ENCODE assay signal across 8 cellular contexts in the genomic region with DNA sequence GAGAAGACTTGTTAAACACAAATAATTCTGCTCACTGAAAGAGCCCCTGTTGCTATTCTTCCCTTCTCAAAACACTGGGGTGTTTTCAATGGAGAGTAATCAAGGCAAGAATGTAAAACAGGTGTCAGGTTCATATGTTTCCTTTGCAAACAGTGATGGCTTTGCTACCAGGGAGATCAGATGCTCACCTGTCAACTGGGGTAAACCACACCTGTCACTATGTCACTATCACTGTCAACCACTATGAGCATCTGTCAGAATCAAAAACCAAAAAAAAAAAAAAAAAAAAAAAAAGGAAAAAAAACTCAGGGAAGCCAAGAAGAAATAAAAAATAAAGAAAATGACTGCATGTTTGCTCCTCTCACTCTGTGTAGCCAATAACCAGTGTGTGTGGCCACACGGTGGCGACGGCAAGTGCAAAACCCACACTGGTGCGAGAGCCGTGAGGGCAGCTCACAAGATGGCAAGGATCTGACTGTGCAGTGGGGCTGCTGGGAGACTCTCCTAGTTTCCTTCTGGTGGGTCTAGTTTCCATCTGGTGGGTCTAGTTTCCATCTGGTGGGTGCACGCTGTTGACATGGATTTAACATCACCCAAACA. TPM values are rescaled to one million over a fixed set of nuclear protein-coding genes. Genes with fewer than 3 reads are reported as not detected.
DNase-seq lines count a peak whose midpoint lies in the region; ATAC-seq and TF ChIP-seq lines count a peak whose summit lies in the region.

No MANE protein-coding gene starts in this region.

- no peaks in the 10 kb centered on the region for H3K27me3 Mint-ChIP-seq in chondrocyte (ENCODE audit: low read depth)
- no peaks in the 10 kb centered on the region for H3K27me3 Mint-ChIP-seq in naive thymus-derived CD8-positive, alpha-beta T cell

- DNase-seq in AG09319 (ENCODE audit: extremely low read depth, low read depth) (no peak), SK-MEL-5 (ENCODE audit: low read depth, low spot score) (peak; percentile 72), chondrocyte (ENCODE audit: low spot score) (no peak), pons (ENCODE audit: low spot score) (no peak), HuH-7.5 (ENCODE audit: low spot score) (no peak), islet precursor cell (no peak)
- DNase-seq in naive thymus-derived CD8-positive, alpha-beta T cell = peak in 7 of 10 donors; percentile 12 to 65 (median 33)

- peaks cover 50% of the 10 kb centered on the region for H3K36me3 Mint-ChIP-seq in chondrocyte (ENCODE audit: low read depth)
- H3K36me3 Mint-ChIP-seq in naive thymus-derived CD8-positive, alpha-beta T cell = peaks cover 7 to 90% (median 24%) of the 10 kb centered on the region in 3 donors

- peak overlapping the region; percentile 58 for H3K27ac Mint-ChIP-seq in chondrocyte (ENCODE audit: unreplicated experiment)
- H3K27ac Mint-ChIP-seq in naive thymus-derived CD8-positive, alpha-beta T cell = peak overlapping the region in 9 of 10 donors; percentile 28 to 88 (median 57)

- H3K4me3 Mint-ChIP-seq in chondrocyte (ENCODE audit: unreplicated experiment) = peak overlapping the region; percentile 3
- peak overlapping the region in 1 of 10 donors; percentile 7 for H3K4me3 Mint-ChIP-seq in naive thymus-derived CD8-positive, alpha-beta T cell

- in situ Hi-C loops in SK-MEL-5 (cut with HindIII; ENCODE audit: low pct_unique_long_range_greater_than_20kb, low sequenced_read_pairs) = no loop called here

- peak; percentile 56 for ATAC-seq in GM18519 (IDR thresholded peaks at IDR 0.05; ENCODE audit: low FRiP score, unreplicated experiment)
- peak; percentile 63 to 73 for ATAC-seq in naive thymus-derived CD8-positive, alpha-beta T cell

- peak; percentile 31 for TF ChIP-seq CTCF in AG09319 (IDR thresholded peaks at IDR 0.05; ENCODE audit: low read depth, low read length)
- TF ChIP-seq CTCF in chondrocyte (IDR thresholded peaks at IDR 0.05) = peak; percentile 73

- peaks cover 31% of the 10 kb centered on the region for H3K4me1 Mint-ChIP-seq in chondrocyte (ENCODE audit: low read depth)
- peaks cover 22 to 56% (median 41%) of the 10 kb centered on the region in 4 donors for H3K4me1 Mint-ChIP-seq in naive thymus-derived CD8-positive, alpha-beta T cell

- POLR2A ChIA-PET in naive thymus-derived CD8-positive, alpha-beta T cell (lab: Charles Lee) = no interaction called here

- no peaks in the 10 kb centered on the region for H3K9me3 Mint-ChIP-seq in chondrocyte (ENCODE audit: low read depth)
- no peaks in the 10 kb centered on the region for H3K9me3 Mint-ChIP-seq in naive thymus-derived CD8-positive, alpha-beta T cell

RNA-seq across cellular contexts. Expression of a gene that starts 22.7 kb away (rescaled TPM):
- total RNA-seq in SK-MEL-5 (2014; rRNA removed; shearing (Covaris generic)) = 208 and 210 TPM in 2 replicates
- polyA plus RNA-seq in SK-MEL-5 (2015; cell fraction: cytosol; rRNA removed) = 226 and 276 TPM in 2 replicates
- polyA plus RNA-seq in SK-MEL-5 (2015; cell fraction: nucleus; rRNA removed) = 182 and 185 TPM in 2 replicates
- total RNA-seq in chondrocyte = 228 to 248 TPM (median 239 TPM) in 3 replicates
- total RNA-seq in naive thymus-derived CD8-positive, alpha-beta T cell = 100 to 1,000 TPM; 149 to 155 TPM
- 10 to 100 TPM; 33.6 to 40.3 (median 34.3) TPM for polyA plus RNA-seq in naive thymus-derived CD8-positive, alpha-beta T cell

Comparison
In these comparisons a context has a peak if more than half of its experiments do, and no peak if none do; other contexts are left out.
1. DNase-seq: peak in SK-MEL-5 (single experiment) and naive thymus-derived CD8-positive, alpha-beta T cell (7 of 10); none in AG09319 (single experiment), chondrocyte (single experiment), pons (single experiment), HuH-7.5 (single experiment) and islet precursor cell (single experiment).